Comparison of ENCODE assay signal across 1 cellular context in genomic region chr2:214079032-214079431, GRCh38.
TF ChIP-seq lines count a peak whose summit lies in the region.

No MANE protein-coding gene starts in this region.

TF ChIP-seq in HCT116, 20 proteins besides CTCF, POLR2A, EP300 and RAD21:
- TF ChIP-seq ZBTB33 (IDR thresholded peaks at IDR 0.05; ENCODE audit: extremely low read depth, insufficient replicate concordance, low read length) (no peak), ZNF274 (IDR thresholded peaks at IDR 0.05; ENCODE audit: low read depth, low read length) (no peak), EZH2 (IDR thresholded peaks at IDR 0.05) (no peak), SIN3A (IDR thresholded peaks at IDR 0.05; ENCODE audit: low read depth) (no peak), FOSL1 (IDR thresholded peaks at IDR 0.05; ENCODE audit: low read depth) (no peak), YY1 (IDR thresholded peaks at IDR 0.05; ENCODE audit: extremely low read depth, insufficient replicate concordance, low read depth, low read length) (no peak), POLR2AphosphoS5 (IDR thresholded peaks at IDR 0.05; ENCODE audit: low read depth, low read length) (no peak), MAX (IDR thresholded peaks at IDR 0.05) (no peak), EZH2phosphoT487 (IDR thresholded peaks at IDR 0.05; ENCODE audit: borderline replicate concordance) (no peak), JUND (IDR thresholded peaks at IDR 0.05) (no peak), ATF3 (IDR thresholded peaks at IDR 0.05) (no peak)
